ENCODE assay signal across 9 cellular contexts in the genomic region with DNA sequence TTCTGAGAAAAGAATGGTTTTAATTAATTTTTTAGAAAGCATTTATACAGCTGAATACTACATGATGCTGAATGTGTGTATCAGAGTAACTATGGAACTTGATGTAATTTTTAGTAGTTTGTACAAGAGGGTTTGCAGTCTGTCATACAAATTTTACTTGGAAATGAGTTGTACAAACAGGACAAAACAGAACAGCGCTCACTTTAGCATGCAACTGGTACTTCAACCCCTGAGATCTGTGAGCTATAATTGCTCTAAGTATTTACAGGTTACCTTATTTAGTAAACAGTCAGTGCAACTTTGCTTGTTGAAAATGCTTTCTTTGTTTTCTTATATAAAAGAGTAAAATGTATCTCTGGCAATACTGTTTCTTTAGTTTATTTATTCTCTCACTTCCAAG. TPM values are rescaled to one million over a fixed set of nuclear protein-coding genes. Genes with fewer than 3 reads are reported as not detected.
DNase-seq lines count a peak whose midpoint lies in the region; ATAC-seq and TF ChIP-seq lines count a peak whose summit lies in the region.
"Had no signal": no experiment of that assay in that cellular context is flagged by ENCODE, and none has a peak within 500 bp of the region (broad histone marks: within the 10 kb centered on the region; RNA-seq: fewer than 3 reads in every experiment).

No MANE protein-coding gene starts in this region.

- H3K9me3 ChIP-seq in neuronal stem cell (replicated peaks in 1 of 2; ENCODE audit: control insufficient read depth in 2 of 2, insufficient read depth in 1 of 2, low read depth in 1 of 2, low read length in 2 of 2): no peaks in the 10 kb centered on the region

- H3K23ac ChIP-seq in neuronal stem cell (ENCODE audit: low read depth, low read length, poor library complexity): no peak overlapping the region

- peaks cover 11 to 21% of the 10 kb centered on the region in 2 donors for H3K4me1 ChIP-seq in neuronal stem cell (ENCODE audit: control insufficient read depth in 2 of 2, insufficient read depth in 1 of 2, low read depth in 1 of 2, low read length in 2 of 2)

- no peak overlapping the region for H3K27ac ChIP-seq in neuronal stem cell (replicated peaks; ENCODE audit: low read length)

- no peak overlapping the region for H3K4me3 Mint-ChIP-seq in immature natural killer cell
- H3K4me3 Mint-ChIP-seq: activated CD4-positive, alpha-beta T cell treated with anti-CD3 and anti-CD28 coated beads, Interleukin-2, amount 10 ng/mL, durations not matched to agents 7 days and 5 days had no signal

- H3K14ac ChIP-seq in neuronal stem cell (ENCODE audit: low read length): no peak overlapping the region

- no peaks in the 10 kb centered on the region for H3K36me3 ChIP-seq in GM06990 (ENCODE audit: control insufficient read depth, insufficient read depth, low read length)
- H3K36me3 ChIP-seq in neuronal stem cell (replicated peaks in 1 of 2; ENCODE audit: control insufficient read depth in 2 of 2, insufficient read depth in 2 of 2, low read length in 2 of 2): no peaks in the 10 kb centered on the region

- no peak overlapping the region for H2BK12ac ChIP-seq in neuronal stem cell (ENCODE audit: low read length)

- no peak overlapping the region for H3K27ac Mint-ChIP-seq in immature natural killer cell
- H3K27ac Mint-ChIP-seq: activated CD4-positive, alpha-beta T cell treated with anti-CD3 and anti-CD28 coated beads, Interleukin-2, amount 10 ng/mL, durations not matched to agents 7 days and 5 days had no signal

- peaks cover 3 to 31% (median 11%) of the 10 kb centered on the region in 3 donors for H3K27me3 Mint-ChIP-seq in immature natural killer cell (ENCODE audit: low read depth in 3 of 3)

- H3K36me3 Mint-ChIP-seq in immature natural killer cell: no peaks in the 10 kb centered on the region

- H2AK5ac ChIP-seq in neuronal stem cell (ENCODE audit: low read depth, low read length): no peak overlapping the region

- TF ChIP-seq CTCF in GM06990 (IDR thresholded peaks at IDR 0.05; ENCODE audit: insufficient read depth, low read length, poor library complexity, severe bottlenecking): peak; percentile 48

- H3K4me1 Mint-ChIP-seq in immature natural killer cell: no peaks in the 10 kb centered on the region
- H3K4me1 Mint-ChIP-seq: activated CD4-positive, alpha-beta T cell treated with anti-CD3 and anti-CD28 coated beads, Interleukin-2, amount 10 ng/mL, durations not matched to agents 7 days and 5 days had no signal

- no peak overlapping the region for H3K18ac ChIP-seq in neuronal stem cell (ENCODE audit: low read length)

- H4K91ac ChIP-seq in neuronal stem cell (ENCODE audit: low read depth, low read length, poor library complexity): no peak overlapping the region

- H3K27me3 ChIP-seq in GM06990 (replicated peaks; ENCODE audit: control insufficient read depth, insufficient read depth, low read length): no peaks in the 10 kb centered on the region
- H3K27me3 ChIP-seq in neuronal stem cell (ENCODE audit: control insufficient read depth in 3 of 3, insufficient read depth in 3 of 3, low read depth in 1 of 3, low read length in 3 of 3): no peaks in the 10 kb centered on the region

- H4K8ac ChIP-seq in neuronal stem cell (ENCODE audit: low read depth, low read length): no peak overlapping the region

- no peaks in the 10 kb centered on the region for H3K9me3 Mint-ChIP-seq in immature natural killer cell
- H3K9me3 Mint-ChIP-seq: activated CD4-positive, alpha-beta T cell treated with anti-CD3 and anti-CD28 coated beads, Interleukin-2, amount 10 ng/mL, durations not matched to agents 7 days and 5 days had no signal

- no peak overlapping the region for H3K4me2 ChIP-seq in neuronal stem cell (ENCODE audit: insufficient read depth, low read length, poor library complexity, severe bottlenecking)

- H3K79me1 ChIP-seq in neuronal stem cell (ENCODE audit: low read depth, low read length): no peaks in the 10 kb centered on the region

- DNase-seq in GM06990 (ENCODE audit: extremely low read depth, insufficient read length): no peak
- DNase-seq in NCI-H526 treated with DMSO at 0.1 percent for 48 hours (lab: John Stamatoyannopoulos, UW): peak; percentile 44
- no peak for DNase-seq in neuronal stem cell (ENCODE audit: low spot score)
- no peak for DNase-seq in immature natural killer cell
- DNase-seq in putamen (ENCODE audit: low spot score): no peak
- DNase-seq in hypothalamus (lab: John Stamatoyannopoulos, UW): no peak
- no peak for DNase-seq in mucosa of gallbladder (ENCODE audit: low spot score)
- DNase-seq: activated CD4-positive, alpha-beta T cell treated with anti-CD3 and anti-CD28 coated beads, Interleukin-2, amount 10 ng/mL, durations not matched to agents 7 days and 5 days had no signal

- H3K9ac ChIP-seq in neuronal stem cell (ENCODE audit: low read depth, low read length, poor library complexity): no peak overlapping the region

- H2AFZ ChIP-seq in neuronal stem cell (ENCODE audit: low read length): peak overlapping the region; percentile 83

- peak overlapping the region; percentile 57 for H3K4me3 ChIP-seq in GM06990 (replicated peaks; ENCODE audit: low read depth, low read length)
- H3K4me3 ChIP-seq in neuronal stem cell (ENCODE audit: low read length in 2 of 2): peak overlapping the region in 1 of 2 donors; percentile 38

- no peak overlapping the region for H2BK15ac ChIP-seq in neuronal stem cell (ENCODE audit: low read length)

- H3K4ac ChIP-seq in neuronal stem cell (ENCODE audit: low read length): no peak overlapping the region

- ATAC-seq in esophagus mucosa: peak; percentile 24

- H2BK5ac ChIP-seq in neuronal stem cell (ENCODE audit: low read length): no peak overlapping the region

- no peak overlapping the region for H2BK120ac ChIP-seq in neuronal stem cell (ENCODE audit: low read depth, low read length)

- WGBS in neuronal stem cell (ENCODE audit: extremely low coverage in 2 of 2, insufficient read length in 2 of 2, insufficient replicate concordance in 1 of 2), 2 donors: no CpG with 5 or more reads among the region's 1 CpG

RNA-seq across cellular contexts. Expression of a gene that starts 0.7 kb away (rescaled TPM):
- total RNA-seq in esophagus mucosa (13.1 TPM), mucosa of gallbladder (6.4 TPM)
- polyA plus RNA-seq in neuronal stem cell (2013, experiment 1 of 2): 0.92 TPM
- polyA plus RNA-seq in neuronal stem cell (2013, experiment 2 of 2): 0.84 TPM
- polyA plus RNA-seq in immature natural killer cell: under 1 TPM in 2 of 3 donors, not detected in 1; 0.19 to 0.27 TPM
